ENCODE assay signal across 8 cellular contexts in genomic region chr22:26364066-26365015, GRCh38.
DNase-seq lines count a peak whose midpoint lies in the region; ATAC-seq and TF ChIP-seq lines count a peak whose summit lies in the region.

No MANE protein-coding gene starts in this region.

- H3K9me3 Mint-ChIP-seq in activated CD4-positive, alpha-beta memory T cell treated with anti-CD3 and anti-CD28 coated beads, Interleukin-2, amount 10 ng/mL, durations not matched to agents 7 days and 5 days: no peaks in the 10 kb centered on the region
- no peaks in the 10 kb centered on the region for H3K9me3 Mint-ChIP-seq in endothelial cell (ENCODE audit: unreplicated experiment)

- no peaks in the 10 kb centered on the region for H3K27me3 ChIP-seq in GM06990 (replicated peaks; ENCODE audit: control insufficient read depth, insufficient read depth, low read length)

- POLR2A ChIA-PET in activated CD4-positive, alpha-beta memory T cell treated with anti-CD3 and anti-CD28 coated beads, Interleukin-2, amount 10 ng/mL, durations not matched to agents 7 days and 5 days (lab: Charles Lee): interaction anchor here (1.1 kb wide), 1 partner anchor 283 kb away, joined by 3 read pairs; no protein-coding TSS in a partner anchor

- H3K27me3 Mint-ChIP-seq in activated CD4-positive, alpha-beta memory T cell treated with anti-CD3 and anti-CD28 coated beads, Interleukin-2, amount 10 ng/mL, durations not matched to agents 7 days and 5 days: peaks cover 22% of the 10 kb centered on the region
- peaks cover 3% of the 10 kb centered on the region for H3K27me3 Mint-ChIP-seq in endothelial cell (ENCODE audit: unreplicated experiment)

- TF ChIP-seq CTCF in GM06990 (IDR thresholded peaks at IDR 0.05; ENCODE audit: insufficient read depth, low read length, poor library complexity, severe bottlenecking): peak; percentile 78
- TF ChIP-seq CTCF in endothelial cell (IDR thresholded peaks at IDR 0.05; ENCODE audit: unreplicated experiment): peak; percentile 39
- peak; percentile 15 for TF ChIP-seq CTCF in mucosa of descending colon (IDR thresholded peaks at IDR 0.05)

- no peak overlapping the region for H3K4me3 Mint-ChIP-seq in activated CD4-positive, alpha-beta memory T cell treated with anti-CD3 and anti-CD28 coated beads, Interleukin-2, amount 10 ng/mL, durations not matched to agents 7 days and 5 days
- no peak overlapping the region for H3K4me3 Mint-ChIP-seq in endothelial cell (ENCODE audit: unreplicated experiment)

- H3K36me3 ChIP-seq in GM06990 (ENCODE audit: control insufficient read depth, insufficient read depth, low read length) (no peaks in the 10 kb centered on the region), mucosa of descending colon (ENCODE audit: low read depth) (no peaks in the 10 kb centered on the region)

- H3K4me3 ChIP-seq in GM06990 (replicated peaks; ENCODE audit: low read depth, low read length) (no peak overlapping the region), mucosa of descending colon (no peak overlapping the region)

- H3K27ac Mint-ChIP-seq in activated CD4-positive, alpha-beta memory T cell treated with anti-CD3 and anti-CD28 coated beads, Interleukin-2, amount 10 ng/mL, durations not matched to agents 7 days and 5 days: no peak overlapping the region
- no peak overlapping the region for H3K27ac Mint-ChIP-seq in endothelial cell (ENCODE audit: unreplicated experiment)

- H3K36me3 Mint-ChIP-seq in activated CD4-positive, alpha-beta memory T cell treated with anti-CD3 and anti-CD28 coated beads, Interleukin-2, amount 10 ng/mL, durations not matched to agents 7 days and 5 days (ENCODE audit: low read depth): no peaks in the 10 kb centered on the region
- no peaks in the 10 kb centered on the region for H3K36me3 Mint-ChIP-seq in endothelial cell (ENCODE audit: low read depth, unreplicated experiment)

- CTCF ChIA-PET in activated CD4-positive, alpha-beta memory T cell treated with anti-CD3 and anti-CD28 coated beads, Interleukin-2, amount 10 ng/mL, durations not matched to agents 7 days and 5 days (lab: Charles Lee): interaction anchor here (0.6 to 5.5 kb wide), 26 partner anchors 9 to 867 kb away, joined by 3 to 79 read pairs (median 4); partner anchors contain the start of genes HPS4, MIAT and SRRD

- peak; percentile 37 for DNase-seq in GM06990 (ENCODE audit: extremely low read depth, insufficient read length)
- peak; percentile 62 for DNase-seq in HK-2 (ENCODE audit: unreplicated experiment)
- peak; percentile 71 for DNase-seq in NCI-H748 treated with DMSO at 0.1 percent for 48 hours (lab: John Stamatoyannopoulos, UW)
- peak; percentile 63 for DNase-seq in activated CD4-positive, alpha-beta memory T cell treated with anti-CD3 and anti-CD28 coated beads, Interleukin-2, amount 10 ng/mL, durations not matched to agents 7 days and 5 days
- DNase-seq in endothelial cell (ENCODE audit: low spot score): peak; percentile 70
- DNase-seq in mucosa of descending colon: peak in 2 of 3 donors; percentile 34 to 73
- DNase-seq in stimulated activated naive CD4-positive, alpha-beta T cell (lab: John Stamatoyannopoulos, UW): peak; percentile 16 to 50 (median 27)

- no peaks in the 10 kb centered on the region for H3K9me3 ChIP-seq in mucosa of descending colon

- H3K4me1 ChIP-seq in mucosa of descending colon (ENCODE audit: low read depth): peaks cover 4% of the 10 kb centered on the region

- peaks cover 6% of the 10 kb centered on the region for H3K4me1 Mint-ChIP-seq in activated CD4-positive, alpha-beta memory T cell treated with anti-CD3 and anti-CD28 coated beads, Interleukin-2, amount 10 ng/mL, durations not matched to agents 7 days and 5 days
- H3K4me1 Mint-ChIP-seq in endothelial cell (ENCODE audit: unreplicated experiment): no peaks in the 10 kb centered on the region

- ATAC-seq in mucosa of descending colon: peak; percentile 94
- no peak for ATAC-seq in GM18909 (IDR thresholded peaks at IDR 0.05; ENCODE audit: poor library complexity, unreplicated experiment)

- intact Hi-C loops in mucosa of descending colon (cut with DNase I, micrococcal nuclease): no loop called here

Comparison
In these comparisons a context has a peak if more than half of its experiments do, and no peak if none do; other contexts are left out.
1. CTCF ChIP-seq: peak in every context shown above with its lines; median percentile 78 in GM06990; 39 in endothelial cell; 15 in mucosa of descending colon.